ENCODE assay signal across 30 cellular contexts in the genomic region with DNA sequence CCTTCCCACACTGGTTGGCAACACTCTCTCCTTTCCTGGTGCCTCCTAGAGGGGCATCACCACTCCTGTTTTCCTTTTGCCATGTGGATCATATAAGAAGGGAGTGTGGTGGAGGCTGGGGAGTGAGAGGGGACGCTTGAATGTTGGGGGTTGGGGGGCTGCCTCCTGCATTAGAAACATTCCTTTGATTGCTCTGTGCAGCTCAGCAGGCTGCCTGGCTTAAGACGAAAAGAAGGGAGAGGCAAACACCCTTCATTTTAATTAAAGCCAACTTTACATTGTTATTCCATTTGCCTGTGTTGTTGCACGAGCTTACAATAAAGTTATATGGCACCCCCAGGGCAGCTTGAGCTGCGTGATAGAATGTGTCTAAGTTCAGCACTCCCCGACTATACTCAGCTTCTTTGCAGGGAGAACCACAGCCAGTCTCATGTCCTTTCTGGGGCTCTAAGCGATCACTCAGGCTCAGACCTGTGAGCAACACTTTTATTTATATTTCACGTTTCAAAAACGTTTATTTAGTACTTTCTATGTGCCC. TPM values are rescaled to one million over a fixed set of nuclear protein-coding genes. Genes with fewer than 3 reads are reported as not detected.
"Had no signal": no experiment of that assay in that cellular context is flagged by ENCODE, and none has a peak within 500 bp of the region (broad histone marks: within the 10 kb centered on the region; RNA-seq: fewer than 3 reads in every experiment).

No MANE protein-coding gene starts in this region.

- H3K9ac ChIP-seq: parathyroid adenoma had no signal

- H3K4me3 ChIP-seq: gastrocnemius medialis, heart left ventricle, hepatocyte, lower lobe of right lung, mucosa of descending colon, right atrium auricular region, smooth muscle cell, thyroid gland had no signal

- H3K27me3 ChIP-seq: gastrocnemius medialis, right atrium auricular region, thyroid gland had no signal

- H2AFZ ChIP-seq: hepatocyte, parathyroid adenoma had no signal

- H3K4me2 ChIP-seq: hepatocyte, smooth muscle cell had no signal

- ATAC-seq: esophagus mucosa; gastrocnemius medialis; heart left ventricle; left ventricle myocardium superior; lower lobe of right lung; mucosa of descending colon; sciatic nerve; stimulated activated naive CD8-positive, alpha-beta T cell treated with anti-CD3 and anti-CD28 coated beads, Interleukin-15, amount 100 ng/mL, for 72 hours had no signal

- DNase-seq: cerebellar nuclear complex; effector CD8-positive, alpha-beta T cell; endodermal cell; foreskin fibroblast; gastrocnemius medialis; heart left ventricle; kidney; left ventricle myocardium superior; lower lobe of right lung; mucosa of descending colon; naive B cell; stimulated activated CD4-positive, alpha-beta T cell treated with anti-CD3 and anti-CD28 coated beads, Interleukin-12 subunit alpha, Interleukin-12 subunit beta, amount 100 ng/mL, for 4 hours; stimulated activated CD4-positive, alpha-beta T cell treated with anti-CD3 and anti-CD28 coated beads, Interleukin-1b, Interleukin-23, amount 100 ng/mL, for 48 hours; stimulated activated CD4-positive, alpha-beta T cell treated with anti-CD3 and anti-CD28 coated beads, Interleukin-4, amount 100 ng/mL, for 1 hour; stimulated activated CD8-positive, alpha-beta memory T cell treated with anti-CD3 and anti-CD28 coated beads, Interleukin-4, amount 100 ng/mL, for 48 hours; stimulated activated naive CD4-positive, alpha-beta T cell; stimulated activated naive CD8-positive, alpha-beta T cell treated with anti-CD3 and anti-CD28 coated beads, Interleukin-15, amount 100 ng/mL, for 72 hours; thyroid gland had no signal

- H3K79me2 ChIP-seq: hepatocyte, parathyroid adenoma had no signal

- H3K4me1 Mint-ChIP-seq: endodermal cell; naive B cell; neural crest cell; stimulated activated naive CD8-positive, alpha-beta T cell treated with anti-CD3 and anti-CD28 coated beads, Interleukin-15, amount 100 ng/mL, for 72 hours had no signal

- H3K9me3 ChIP-seq: gastrocnemius medialis, heart left ventricle, lower lobe of right lung, mucosa of descending colon, right atrium auricular region, thyroid gland had no signal

- H3K36me3 Mint-ChIP-seq: naive B cell; natural killer cell treated with Interleukin-12 subunit alpha and Interleukin-12 subunit beta and Interleukin-15 and Interleukin-18, amount 100 ng/mL, for 72 hours; type B pancreatic cell had no signal

- H3K4me1 ChIP-seq: gastrocnemius medialis, lower lobe of right lung, parathyroid adenoma, right atrium auricular region, thyroid gland had no signal

- H3K36me3 ChIP-seq: gastrocnemius medialis, heart left ventricle, lower lobe of right lung, right atrium auricular region, thyroid gland had no signal

- H3K4me3 Mint-ChIP-seq: dendritic cell treated with granulocyte-macrophage colony-stimulating factor and Interleukin-4, amounts not matched to agents 40 ng/mL and 50 ng/mL, for 4 days; endodermal cell; naive B cell; natural killer cell treated with Interleukin-12 subunit alpha and Interleukin-12 subunit beta and Interleukin-15 and Interleukin-18, amount 100 ng/mL, for 72 hours; neural crest cell; stimulated activated naive CD8-positive, alpha-beta T cell treated with anti-CD3 and anti-CD28 coated beads, Interleukin-15, amount 100 ng/mL, for 72 hours; type B pancreatic cell had no signal

- H3K27ac ChIP-seq: epithelial cell of prostate, gastrocnemius medialis, heart left ventricle, hepatocyte, lower lobe of right lung, parathyroid adenoma, right atrium auricular region, thyroid gland had no signal

- H3K27ac Mint-ChIP-seq: dendritic cell treated with granulocyte-macrophage colony-stimulating factor and Interleukin-4, amounts not matched to agents 40 ng/mL and 50 ng/mL, for 4 days; endodermal cell; naive B cell; natural killer cell treated with Interleukin-12 subunit alpha and Interleukin-12 subunit beta and Interleukin-15 and Interleukin-18, amount 100 ng/mL, for 72 hours; progenitor cell of endocrine pancreas; stimulated activated naive CD8-positive, alpha-beta T cell treated with anti-CD3 and anti-CD28 coated beads, Interleukin-15, amount 100 ng/mL, for 72 hours; type B pancreatic cell had no signal

- H3K9me3 Mint-ChIP-seq: dendritic cell treated with granulocyte-macrophage colony-stimulating factor and Interleukin-4, amounts not matched to agents 40 ng/mL and 50 ng/mL, for 4 days; endodermal cell; naive B cell; natural killer cell treated with Interleukin-12 subunit alpha and Interleukin-12 subunit beta and Interleukin-15 and Interleukin-18, amount 100 ng/mL, for 72 hours; neural crest cell; stimulated activated naive CD8-positive, alpha-beta T cell treated with anti-CD3 and anti-CD28 coated beads, Interleukin-15, amount 100 ng/mL, for 72 hours; type B pancreatic cell had no signal

RNA-seq across cellular contexts. Expression of gene FOXD2, which starts 57.4 kb away (rescaled TPM):
- total RNA-seq: left ventricle myocardium superior, smooth muscle cell had no signal
